ENCODE assay signal across 36 cellular contexts in genomic region chr2:164535280-164536025, GRCh38.
A peak's percentile ranks its signal among the peaks of the same experiment; 100 is the strongest.
DNase-seq lines count a peak whose midpoint lies in the region; ATAC-seq, FAIRE-seq and TF ChIP-seq lines count a peak whose summit lies in the region.
"Had no signal": no experiment of that assay in that cellular context is flagged by ENCODE, and none has a peak within 500 bp of the region (broad histone marks: within the 10 kb centered on the region; RNA-seq: fewer than 3 reads in every experiment).

No MANE protein-coding gene starts in this region.

- H3K27me3 ChIP-seq in MM.1S (replicated peaks; ENCODE audit: insufficient read depth, low read length), result no peaks in the 10 kb centered on the region
- H3K27me3 ChIP-seq in neural cell (ENCODE audit: insufficient read depth, low read depth, low read length), result no peaks in the 10 kb centered on the region
- H3K27me3 ChIP-seq: adrenal gland, BE2C, brain microvascular endothelial cell, esophagus squamous epithelium, foreskin keratinocyte, stomach, tibial artery had no signal

- H4K20me1 ChIP-seq in MM.1S (ENCODE audit: insufficient read depth, low read length) (no peaks in the 10 kb centered on the region), neural cell (ENCODE audit: insufficient read depth) (no peaks in the 10 kb centered on the region)

- POLR2A ChIA-PET in A549 (lab: Yijun Ruan, JAX), result no interaction called here

- DNase-seq in A549 (ENCODE audit: low read depth in 1 of 2, low spot score in 1 of 2) (no peak), MM.1S (peak; percentile 54), chondrocyte (ENCODE audit: low spot score) (no peak), HUDEP-2 (lab: John Stamatoyannopoulos, UW; ENCODE audit: unreplicated experiment in 76 of 76) (no peak), NCI-H187 (lab: John Stamatoyannopoulos, UW) (no peak), pons (ENCODE audit: low spot score) (no peak)
- DNase-seq: activated CD4-positive, alpha-beta T cell treated with anti-CD3 and anti-CD28 coated beads for 36 hours; activated naive CD4-positive, alpha-beta T cell treated with anti-CD3 and anti-CD28 coated beads, Interleukin-2, amount 10 ng/mL, durations not matched to agents 7 days and 5 days; adrenal gland; BE2C; brain microvascular endothelial cell; CD8-positive, alpha-beta T cell; cerebellar nuclear complex; dorsolateral prefrontal cortex; esophagus squamous epithelium; foreskin keratinocyte; GOT3; head of caudate nucleus; islet precursor cell; KG1; lower lobe of right lung; naive thymus-derived CD8-positive, alpha-beta T cell; NCI-H1105 treated with DMSO at 0.1 percent for 48 hours; NCI-H510A; NK-92 treated with Interleukin-12 subunit alpha and Interleukin-12 subunit beta, amount 100 ng/mL, for 24 hours; SHP77; stomach; tibial artery had no signal

- no peaks in the 10 kb centered on the region for H3K36me3 Mint-ChIP-seq in chondrocyte (ENCODE audit: low read depth)
- H3K36me3 Mint-ChIP-seq: activated naive CD4-positive, alpha-beta T cell treated with anti-CD3 and anti-CD28 coated beads, Interleukin-2, amount 10 ng/mL, durations not matched to agents 7 days and 5 days; CD8-positive, alpha-beta T cell; naive thymus-derived CD8-positive, alpha-beta T cell had no signal

- H3K9me2 ChIP-seq in MM.1S (replicated peaks; ENCODE audit: insufficient read depth, low read length), result no peaks in the 10 kb centered on the region
- H3K9me2 ChIP-seq in neural cell (ENCODE audit: insufficient read depth, low read length), result no peaks in the 10 kb centered on the region

- peak overlapping the region; percentile 5 for H3K4me3 Mint-ChIP-seq in chondrocyte (ENCODE audit: unreplicated experiment)
- H3K4me3 Mint-ChIP-seq: activated CD4-positive, alpha-beta T cell treated with anti-CD3 and anti-CD28 coated beads for 36 hours; activated naive CD4-positive, alpha-beta T cell treated with anti-CD3 and anti-CD28 coated beads, Interleukin-2, amount 10 ng/mL, durations not matched to agents 7 days and 5 days; activated T-helper 17 cell treated with anti-CD3 and anti-CD28 coated beads, Interleukin-2, amount 50 U/mL, for 72 hours; CD8-positive, alpha-beta T cell; naive thymus-derived CD8-positive, alpha-beta T cell; T-helper 2 cell treated with Interferon-gamma antibody and Interleukin-4, amounts not matched to agents 5 μg/mL and 100 μg/mL, for 36 hours had no signal

- H3F3A ChIP-seq in MM.1S (ENCODE audit: insufficient read depth, low read length), result no peaks in the 10 kb centered on the region
- H3F3A ChIP-seq in neural cell (ENCODE audit: insufficient read depth, low read length, poor library complexity, severe bottlenecking), result peaks cover 13% of the 10 kb centered on the region

- 62% methylated on average over 5 of the region's 5 CpGs for WGBS in A549 (ENCODE audit: missing lambda C conversion rate)

- H3K9ac ChIP-seq in MM.1S (ENCODE audit: low read length), result no peak overlapping the region
- H3K9ac ChIP-seq in neural cell (ENCODE audit: low read length), result no peak overlapping the region

- TF ChIP-seq POLR2A in A549 (IDR thresholded peaks at IDR 0.05; ENCODE audit: low read length), result no peak

- no peaks in the 10 kb centered on the region for H3K36me3 ChIP-seq in MM.1S (replicated peaks; ENCODE audit: insufficient read depth, low read length)
- H3K36me3 ChIP-seq in neural cell (ENCODE audit: insufficient read depth, low read length), result no peaks in the 10 kb centered on the region
- H3K36me3 ChIP-seq: adrenal gland, BE2C, brain microvascular endothelial cell, esophagus squamous epithelium, lower lobe of right lung, stomach, tibial artery had no signal

- peaks cover 10% of the 10 kb centered on the region for H3K4me1 Mint-ChIP-seq in chondrocyte (ENCODE audit: low read depth)
- H3K4me1 Mint-ChIP-seq: activated CD4-positive, alpha-beta T cell treated with anti-CD3 and anti-CD28 coated beads for 36 hours; activated naive CD4-positive, alpha-beta T cell treated with anti-CD3 and anti-CD28 coated beads, Interleukin-2, amount 10 ng/mL, durations not matched to agents 7 days and 5 days; activated T-helper 17 cell treated with anti-CD3 and anti-CD28 coated beads, Interleukin-2, amount 50 U/mL, for 72 hours; naive thymus-derived CD8-positive, alpha-beta T cell had no signal

- H3K79me2 ChIP-seq in MM.1S (ENCODE audit: low read length) (no peaks in the 10 kb centered on the region), neural cell (replicated peaks; ENCODE audit: insufficient read depth, low read length) (no peaks in the 10 kb centered on the region)

- TF ChIP-seq CTCF in A549 (IDR thresholded peaks at IDR 0.05), result no peak
- no peak for TF ChIP-seq CTCF in MM.1S (IDR thresholded peaks at IDR 0.05; ENCODE audit: low read length)
- TF ChIP-seq CTCF in chondrocyte (IDR thresholded peaks at IDR 0.05), result no peak
- TF ChIP-seq CTCF in neural cell (IDR thresholded peaks at IDR 0.05; ENCODE audit: poor library complexity, severe bottlenecking), result no peak

- H3K4me3 ChIP-seq in A549, result no peak overlapping the region
- no peak overlapping the region for H3K4me3 ChIP-seq in MM.1S (ENCODE audit: low read length)
- H3K4me3 ChIP-seq in neural cell (ENCODE audit: low read length), result peak overlapping the region; percentile 34
- H3K4me3 ChIP-seq: adrenal gland, dorsolateral prefrontal cortex, esophagus squamous epithelium, lower lobe of right lung, stomach, tibial artery had no signal

- ATAC-seq in A549, result no peak
- ATAC-seq in GM21529 (IDR thresholded peaks at IDR 0.05; ENCODE audit: unreplicated experiment), result no peak
- ATAC-seq: activated CD4-positive, alpha-beta T cell treated with anti-CD3 and anti-CD28 coated beads for 36 hours; activated T-helper 17 cell treated with anti-CD3 and anti-CD28 coated beads, Interleukin-2, amount 50 U/mL, for 72 hours; CD8-positive, alpha-beta T cell; foreskin keratinocyte; naive thymus-derived CD8-positive, alpha-beta T cell; sciatic nerve had no signal

- no peaks in the 10 kb centered on the region for H3K27me3 Mint-ChIP-seq in chondrocyte (ENCODE audit: low read depth)
- H3K27me3 Mint-ChIP-seq: activated CD4-positive, alpha-beta T cell treated with anti-CD3 and anti-CD28 coated beads for 36 hours; activated naive CD4-positive, alpha-beta T cell treated with anti-CD3 and anti-CD28 coated beads, Interleukin-2, amount 10 ng/mL, durations not matched to agents 7 days and 5 days; activated T-helper 17 cell treated with anti-CD3 and anti-CD28 coated beads, Interleukin-2, amount 50 U/mL, for 72 hours had no signal

- TF ChIP-seq RAD21 in A549 (conservative IDR thresholded peaks at IDR 0.05 in 1 of 2, IDR thresholded peaks at IDR 0.05 in 1 of 2) (no peak), neural cell (conservative IDR thresholded peaks at IDR 0.05) (no peak)

- FAIRE-seq in A549 (lab: Jason Lieb, UNC), result no peak
- FAIRE-seq: GM18507, HTR-8/SVneo had no signal

- CTCF ChIA-PET in A549 (lab: Yijun Ruan, JAX), result no interaction called here

- peak overlapping the region; percentile 23 for H3K27ac Mint-ChIP-seq in chondrocyte (ENCODE audit: unreplicated experiment)
- H3K27ac Mint-ChIP-seq: activated CD4-positive, alpha-beta T cell treated with anti-CD3 and anti-CD28 coated beads for 36 hours; activated naive CD4-positive, alpha-beta T cell treated with anti-CD3 and anti-CD28 coated beads, Interleukin-2, amount 10 ng/mL, durations not matched to agents 7 days and 5 days; activated T-helper 17 cell treated with anti-CD3 and anti-CD28 coated beads, Interleukin-2, amount 50 U/mL, for 72 hours; CD8-positive, alpha-beta T cell; naive thymus-derived CD8-positive, alpha-beta T cell; T-helper 2 cell treated with Interferon-gamma antibody and Interleukin-4, amounts not matched to agents 5 μg/mL and 100 μg/mL, for 36 hours had no signal

- no peak overlapping the region for H3K27ac ChIP-seq in A549
- H3K27ac ChIP-seq in MM.1S (ENCODE audit: low read length), result no peak overlapping the region
- peak overlapping the region; percentile 38 for H3K27ac ChIP-seq in neural cell (ENCODE audit: low read length)
- H3K27ac ChIP-seq: adrenal gland, brain microvascular endothelial cell, dorsolateral prefrontal cortex, esophagus squamous epithelium, foreskin keratinocyte, lower lobe of right lung, stomach, tibial artery, VCaP had no signal

- H2AFZ ChIP-seq in MM.1S (ENCODE audit: low read length) (no peak overlapping the region), neural cell (ENCODE audit: low read depth, low read length) (no peak overlapping the region)

- H3K4me2 ChIP-seq in A549 (peak overlapping the region; percentile 22; the same call in 2 of the 3 replicates), MM.1S (ENCODE audit: low read depth, low read length) (no peak overlapping the region), neural cell (ENCODE audit: low read length) (peak overlapping the region; percentile 25)

- TF ChIP-seq EP300 in A549 (IDR thresholded peaks at IDR 0.05) (no peak), neural cell (conservative IDR thresholded peaks at IDR 0.05; ENCODE audit: poor library complexity, severe bottlenecking) (peak; percentile 75)

- H3K9me3 Mint-ChIP-seq in chondrocyte (ENCODE audit: low read depth), result no peaks in the 10 kb centered on the region
- H3K9me3 Mint-ChIP-seq: activated naive CD4-positive, alpha-beta T cell treated with anti-CD3 and anti-CD28 coated beads, Interleukin-2, amount 10 ng/mL, durations not matched to agents 7 days and 5 days; activated T-helper 17 cell treated with anti-CD3 and anti-CD28 coated beads, Interleukin-2, amount 50 U/mL, for 72 hours; CD8-positive, alpha-beta T cell; T-helper 2 cell treated with Interferon-gamma antibody and Interleukin-4, amounts not matched to agents 5 μg/mL and 100 μg/mL, for 36 hours had no signal

- H3K9me3 ChIP-seq in A549, result no peaks in the 10 kb centered on the region
- no peaks in the 10 kb centered on the region for H3K9me3 ChIP-seq in MM.1S (replicated peaks; ENCODE audit: insufficient read depth, low read length)
- no peaks in the 10 kb centered on the region for H3K9me3 ChIP-seq in neural cell (ENCODE audit: low read length)
- H3K9me3 ChIP-seq: adrenal gland, BE2C, esophagus squamous epithelium, lower lobe of right lung, stomach, tibial artery had no signal

- H3K4me1 ChIP-seq in A549 (peaks cover 14% of the 10 kb centered on the region; the same call in 2 of the 3 replicates), MM.1S (ENCODE audit: low read length) (no peaks in the 10 kb centered on the region)
- H3K4me1 ChIP-seq: BE2C, esophagus squamous epithelium, foreskin keratinocyte, lower lobe of right lung had no signal

TF ChIP-seq in neural cell, 6 proteins besides CTCF, POLR2A, EP300 and RAD21 (continues in another document):
- TF ChIP-seq MXI1 (conservative IDR thresholded peaks at IDR 0.05; ENCODE audit: poor library complexity, severe bottlenecking), result no peak
